In the genomic region with DNA sequence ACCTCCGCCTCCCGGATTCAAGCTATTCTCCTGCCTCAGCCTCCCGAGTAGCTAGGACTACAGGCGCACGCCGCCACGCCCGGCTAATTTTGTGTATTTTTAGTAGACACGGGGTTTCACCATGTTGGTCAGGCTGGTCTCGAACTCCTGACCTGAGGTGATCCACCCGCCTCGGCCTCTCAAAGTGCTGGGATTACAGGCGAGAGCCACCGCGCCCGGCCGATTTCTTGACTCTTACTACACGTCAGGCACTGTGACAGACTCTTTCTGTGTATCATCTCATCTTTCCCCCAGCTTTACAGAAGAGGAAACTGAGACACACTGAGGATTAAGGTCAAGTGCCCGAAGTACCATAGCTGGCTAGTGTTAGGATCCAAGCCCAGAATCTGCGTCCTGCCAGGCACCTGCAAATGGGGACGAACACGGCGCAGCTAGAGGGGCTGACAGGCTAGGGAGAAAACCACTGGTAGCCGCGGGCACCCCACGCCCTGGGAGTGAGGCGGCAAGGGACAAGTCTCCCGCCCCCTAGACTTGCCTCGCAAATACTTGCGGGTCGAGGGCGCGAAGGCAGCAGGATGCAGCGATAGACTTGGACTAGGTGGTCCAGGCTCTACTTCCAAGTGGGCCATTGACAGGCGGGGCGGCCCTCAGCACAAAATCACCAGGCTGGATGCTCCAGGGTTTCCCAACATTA, we compare ENCODE assay signal across 8 cellular contexts. TPM values are rescaled to one million over a fixed set of nuclear protein-coding genes. Genes with fewer than 3 reads are reported as not detected.
DNase-seq lines count a peak whose midpoint lies in the region; ATAC-seq, FAIRE-seq and TF ChIP-seq lines count a peak whose summit lies in the region.

No MANE protein-coding gene starts in this region.

- peaks cover 57% of the 10 kb centered on the region for H3K4me1 Mint-ChIP-seq in T-helper 1 cell treated with Interleukin-12 subunit alpha and Interleukin-12 subunit beta and Interleukin-4 antibody, amounts not matched to agents 30 μg/mL and 1 μg/mL, for 36 hours (ENCODE audit: low read depth)

- H3K4me3 ChIP-seq in fibroblast of mammary gland (ENCODE audit: control insufficient read depth, low read depth, low read length): peak overlapping the region; percentile 78
- peak overlapping the region; percentile 75 for H3K4me3 ChIP-seq in retinal pigment epithelial cell (ENCODE audit: low read length)

- FAIRE-seq in GM12891 (lab: Jason Lieb, UNC): peak; percentile 48

- CTCF ChIA-PET in HEK293T (lab: Yijun Ruan, JAX): interaction anchor here (1.6 to 2.8 kb wide), 2 partner anchors 110 to 263 kb away, joined by 5 to 10 read pairs; no protein-coding TSS in a partner anchor

- peak overlapping the region; percentile 89 for H3K27ac Mint-ChIP-seq in T-helper 1 cell treated with Interleukin-12 subunit alpha and Interleukin-12 subunit beta and Interleukin-4 antibody, amounts not matched to agents 30 μg/mL and 1 μg/mL, for 36 hours

- TF ChIP-seq POLR2A in GM12891 (IDR thresholded peaks at IDR 0.05; ENCODE audit: low read depth, low read length): no peak

- no peak for TF ChIP-seq CTCF in fibroblast of mammary gland (conservative IDR thresholded peaks at IDR 0.05; ENCODE audit: control insufficient read depth, insufficient read depth, low read depth, low read length)
- no peak for TF ChIP-seq CTCF in retinal pigment epithelial cell (conservative IDR thresholded peaks at IDR 0.05; ENCODE audit: low read depth, low read length)

- H3K4me3 Mint-ChIP-seq in T-helper 1 cell treated with Interleukin-12 subunit alpha and Interleukin-12 subunit beta and Interleukin-4 antibody, amounts not matched to agents 30 μg/mL and 1 μg/mL, for 36 hours: peak overlapping the region; percentile 96

- H3K36me3 Mint-ChIP-seq in T-helper 1 cell treated with Interleukin-12 subunit alpha and Interleukin-12 subunit beta and Interleukin-4 antibody, amounts not matched to agents 30 μg/mL and 1 μg/mL, for 36 hours (ENCODE audit: low read depth): peaks cover 31% of the 10 kb centered on the region

- no peak for ATAC-seq in GM21723 (IDR thresholded peaks at IDR 0.05; ENCODE audit: unreplicated experiment)

- H3K9me3 Mint-ChIP-seq in T-helper 1 cell treated with Interleukin-12 subunit alpha and Interleukin-12 subunit beta and Interleukin-4 antibody, amounts not matched to agents 30 μg/mL and 1 μg/mL, for 36 hours: no peaks in the 10 kb centered on the region

- POLR2A ChIA-PET in HEK293T (lab: Yijun Ruan, JAX): interaction anchor here (0.8 to 2.0 kb wide), 5 partner anchors 99 to 316 kb away, joined by 3 to 6 read pairs (median 5); a partner anchor contains a TSS

- DNase-seq in GM12891 (ENCODE audit: insufficient read length, low spot score) (no peak), fibroblast of mammary gland (ENCODE audit: low read depth) (no peak), retinal pigment epithelial cell (ENCODE audit: low read depth) (no peak), HEK293T (ENCODE audit: extremely low spot score) (no peak), Kasumi-1 (lab: John Stamatoyannopoulos, UW) (no peak), iPS-NIHi11 (ENCODE audit: low spot score) (no peak)

- no peaks in the 10 kb centered on the region for H3K27me3 Mint-ChIP-seq in T-helper 1 cell treated with Interleukin-12 subunit alpha and Interleukin-12 subunit beta and Interleukin-4 antibody, amounts not matched to agents 30 μg/mL and 1 μg/mL, for 36 hours (ENCODE audit: low read depth)

TF ChIP-seq in GM12891, 5 proteins besides CTCF, POLR2A, EP300 and RAD21:
- TF ChIP-seq SPI1 (IDR thresholded peaks at IDR 0.05; ENCODE audit: low read depth, low read length) (no peak), PAX5 (IDR thresholded peaks at IDR 0.05; ENCODE audit: insufficient read depth, low read length, severe bottlenecking) (no peak), POU2F2 (IDR thresholded peaks at IDR 0.05; ENCODE audit: low read depth, low read length) (no peak), POLR2AphosphoS5 (IDR thresholded peaks at IDR 0.05; ENCODE audit: low read depth, low read length) (no peak), TAF1 (IDR thresholded peaks at IDR 0.05; ENCODE audit: low read depth, low read length) (no peak)
TF ChIP-seq in GM12891: peak in this region for 0.

TF ChIP-seq in HEK293T, 16 proteins besides CTCF, POLR2A, EP300 and RAD21:
- TF ChIP-seq L3MBTL2 (conservative IDR thresholded peaks at IDR 0.05) (no peak), LEF1 (IDR thresholded peaks at IDR 0.05; ENCODE audit: borderline replicate concordance) (no peak)

RNA-seq across cellular contexts. Expression of a gene that starts 1.1 kb away (rescaled TPM):
- 9.4 TPM for polyA plus RNA-seq in GM12891 (2012; ENCODE audit: low read depth, missing spikeins)
